ENCODE assay signal across 16 cellular contexts in genomic region chr17:77640916-77641605, GRCh38.
DNase-seq lines count a peak whose midpoint lies in the region; ATAC-seq and TF ChIP-seq lines count a peak whose summit lies in the region.
"Had no signal": no experiment of that assay in that cellular context is flagged by ENCODE, and none has a peak within 500 bp of the region (broad histone marks: within the 10 kb centered on the region; RNA-seq: fewer than 3 reads in every experiment).

No MANE protein-coding gene starts in this region.

- H2BK15ac ChIP-seq in H9 (ENCODE audit: low read depth, low read length): no peak overlapping the region

- no peak overlapping the region for H3K9ac ChIP-seq in H9 (ENCODE audit: extremely low read depth, insufficient read length, low read length)
- H3K9ac ChIP-seq: BLaER1 treated with 17β-estradiol and CSF1 and Interleukin-3, amounts not matched to agents 10 nM and 100 nM had no signal

- no peak overlapping the region; a peak in 1 of 5 replicates for H3K4me3 Mint-ChIP-seq in H9
- no peak overlapping the region for H3K4me3 Mint-ChIP-seq in chondrocyte (ENCODE audit: unreplicated experiment)
- H3K4me3 Mint-ChIP-seq: B cell had no signal

- no peak overlapping the region for H3K4me2 ChIP-seq in H9 (ENCODE audit: insufficient read depth, insufficient read length, low read length)
- H3K4me2 ChIP-seq: BLaER1 treated with 17β-estradiol and CSF1 and Interleukin-3, amounts not matched to agents 10 nM and 100 nM had no signal

- TF ChIP-seq CTCF in H9 (conservative IDR thresholded peaks at IDR 0.05) (no peak), chondrocyte (IDR thresholded peaks at IDR 0.05) (no peak)

- H2AK5ac ChIP-seq in H9 (ENCODE audit: insufficient read length, low read length): no peak overlapping the region

- no peak overlapping the region for H4K8ac ChIP-seq in H9 (replicated peaks; ENCODE audit: insufficient read length, low read depth, low read length)

- H3K27me3 ChIP-seq in H9 (ENCODE audit: insufficient read depth, low read length): no peaks in the 10 kb centered on the region; the same call in 1 of the 2 replicates
- H3K27me3 ChIP-seq: BLaER1 treated with 17β-estradiol and CSF1 and Interleukin-3, amounts not matched to agents 10 nM and 100 nM had no signal

- no peaks in the 10 kb centered on the region for H3K9me3 ChIP-seq in H9 (ENCODE audit: control insufficient read depth, low read depth, low read length)
- H3K9me3 ChIP-seq: BLaER1 treated with 17β-estradiol and CSF1 and Interleukin-3, amounts not matched to agents 10 nM and 100 nM had no signal

- intact Hi-C loops in posterior vena cava (cut with DNase I): no loop called here

- H3K9me3 Mint-ChIP-seq in H9: no peaks in the 10 kb centered on the region; a peak in 1 of 5 replicates
- no peaks in the 10 kb centered on the region for H3K9me3 Mint-ChIP-seq in chondrocyte (ENCODE audit: low read depth)
- H3K9me3 Mint-ChIP-seq: CD8-positive, alpha-beta memory T cell; IgD-negative memory B cell had no signal

- H2BK120ac ChIP-seq in H9 (ENCODE audit: low read depth, low read length, poor library complexity, severe bottlenecking): no peak overlapping the region

- no peak overlapping the region for H3T11ph ChIP-seq in H9 (ENCODE audit: low read length)

- H3K18ac ChIP-seq in H9 (ENCODE audit: insufficient read length, low read depth, low read length): no peak overlapping the region

- no peak overlapping the region; the same call in 1 of the 2 replicates for H3K14ac ChIP-seq in H9 (ENCODE audit: insufficient read depth, low read length)

- H4K5ac ChIP-seq in H9 (ENCODE audit: insufficient read length, low read depth, low read length): no peak overlapping the region

- no peak overlapping the region for H4K91ac ChIP-seq in H9 (ENCODE audit: insufficient read length, low read depth, low read length)

- no peak overlapping the region for H3K27ac ChIP-seq in H9 (ENCODE audit: insufficient read length, low read depth, low read length)
- H3K27ac ChIP-seq: BLaER1 treated with 17β-estradiol and CSF1 and Interleukin-3, amounts not matched to agents 10 nM and 100 nM had no signal

- H3K79me2 ChIP-seq in H9 (ENCODE audit: insufficient read depth, low read length): no peaks in the 10 kb centered on the region

- no peaks in the 10 kb centered on the region for H3K36me3 Mint-ChIP-seq in H9 (ENCODE audit: insufficient read depth in 1 of 3, low read depth in 3 of 3)
- peaks cover 5% of the 10 kb centered on the region for H3K36me3 Mint-ChIP-seq in chondrocyte (ENCODE audit: low read depth)
- H3K36me3 Mint-ChIP-seq: CD8-positive, alpha-beta memory T cell; IgD-negative memory B cell had no signal

- peak; percentile 30 for DNase-seq in H9
- peak; percentile 66 for DNase-seq in chondrocyte (ENCODE audit: low spot score)
- DNase-seq in mesenteric fat pad (ENCODE audit: low spot score): peak; percentile 60
- peak; percentile 81 for DNase-seq in posterior vena cava (ENCODE audit: low spot score)
- no peak for DNase-seq in DMS153 treated with DMSO at 0.1 percent for 48 hours (lab: John Stamatoyannopoulos, UW; ENCODE audit: unreplicated experiment)
- DNase-seq in inferior parietal cortex (ENCODE audit: extremely low spot score): no peak
- no peak for DNase-seq in HuH-7.5 (ENCODE audit: low spot score)
- DNase-seq: CD8-positive, alpha-beta memory T cell; COR-L47; DMS 273 treated with DMSO at 0.1 percent for 48 hours; HCEC 1CT; KBM-7 had no signal

- peak overlapping the region in 1 of 3 experiments; percentile 53; a peak in 2 of 7 replicates for H3K27ac Mint-ChIP-seq in H9
- H3K27ac Mint-ChIP-seq in chondrocyte (ENCODE audit: unreplicated experiment): no peak overlapping the region
- H3K27ac Mint-ChIP-seq: B cell had no signal

- no peak overlapping the region for H2BK5ac ChIP-seq in H9 (ENCODE audit: insufficient read length, low read length)

- no peaks in the 10 kb centered on the region for H3K23me2 ChIP-seq in H9 (ENCODE audit: insufficient read length, low read depth, low read length, poor library complexity, severe bottlenecking)

- no peaks in the 10 kb centered on the region for H4K20me1 ChIP-seq in H9 (ENCODE audit: control insufficient read depth, insufficient read depth, insufficient read length)
- H4K20me1 ChIP-seq: BLaER1 treated with 17β-estradiol and CSF1 and Interleukin-3, amounts not matched to agents 10 nM and 100 nM had no signal

- H2AFZ ChIP-seq in H9 (ENCODE audit: low read length): no peak overlapping the region

- no peak overlapping the region for H3K56ac ChIP-seq in H9 (ENCODE audit: insufficient read length, low read depth, low read length)

- no peak overlapping the region for H2BK20ac ChIP-seq in H9 (ENCODE audit: low read depth, low read length, poor library complexity, severe bottlenecking)

- H3K23ac ChIP-seq in H9 (ENCODE audit: insufficient read length, low read depth, low read length): no peak overlapping the region

- H3K4ac ChIP-seq in H9 (ENCODE audit: low read depth, low read length): no peak overlapping the region

- H3K79me1 ChIP-seq in H9 (ENCODE audit: insufficient read depth, low read depth, low read length, poor library complexity, severe bottlenecking): no peaks in the 10 kb centered on the region

- H3K4me1 Mint-ChIP-seq in H9 (peaks cover 29 to 42% of the 10 kb centered on the region in 2 experiments), chondrocyte (ENCODE audit: low read depth) (peaks cover 19% of the 10 kb centered on the region)
- H3K4me1 Mint-ChIP-seq: B cell had no signal

- WGBS in H9 (ENCODE audit: extremely low coverage, insufficient read length, low lambda C conversion rate): no CpG with 5 or more reads among the region's 8 CpGs

- H3K27me3 Mint-ChIP-seq in H9 (ENCODE audit: low read depth) (peaks cover 49% of the 10 kb centered on the region), chondrocyte (ENCODE audit: low read depth) (peaks cover 34% of the 10 kb centered on the region)

- H2BK12ac ChIP-seq in H9 (ENCODE audit: insufficient read length, low read depth, low read length): no peak overlapping the region

- no peaks in the 10 kb centered on the region; the same call in 1 of the 2 replicates for H3K4me1 ChIP-seq in H9 (ENCODE audit: insufficient read depth, low read length)

- no peak for ATAC-seq in HG02852 (IDR thresholded peaks at IDR 0.05; ENCODE audit: unreplicated experiment)

Comparison
In these comparisons a context has a peak if more than half of its experiments do, and no peak if none do; other contexts are left out.
1. DNase-seq: peak in H9 (single experiment), chondrocyte (single experiment), mesenteric fat pad (single experiment) and posterior vena cava (single experiment); none in DMS153 treated with DMSO at 0.1 percent for 48 hours (single experiment), inferior parietal cortex (single experiment) and HuH-7.5 (single experiment).